Comparison of ENCODE assay signal across 13 cellular contexts in the genomic region with DNA sequence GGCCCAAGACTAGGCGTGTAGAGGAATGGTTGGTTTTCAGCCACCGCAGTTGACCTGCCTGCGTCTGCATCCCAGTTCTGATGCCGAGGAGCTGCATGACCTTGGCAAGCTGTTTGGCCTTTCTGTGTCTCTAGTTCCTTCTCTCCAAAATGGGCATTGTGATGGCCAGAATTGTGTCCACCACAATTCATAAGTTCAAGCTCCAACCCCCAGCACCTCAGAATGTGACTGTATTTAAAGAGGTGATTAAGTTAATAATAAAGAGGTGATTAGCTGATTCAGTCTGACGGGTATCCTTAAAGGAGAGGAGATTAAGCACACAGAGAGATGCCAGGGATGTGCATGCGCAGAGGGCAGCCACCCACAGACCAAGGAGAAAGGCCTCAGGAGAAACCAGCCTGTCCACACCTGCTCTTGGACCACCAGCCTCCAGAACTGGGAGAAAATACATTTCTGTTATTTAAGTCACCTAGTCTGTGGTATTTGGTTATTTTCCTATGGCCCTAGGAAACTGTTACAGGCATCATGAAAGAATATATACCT. TPM values are rescaled to one million over a fixed set of nuclear protein-coding genes. Genes with fewer than 3 reads are reported as not detected.
DNase-seq lines count a peak whose midpoint lies in the region; ATAC-seq and TF ChIP-seq lines count a peak whose summit lies in the region.
"Had no signal": no experiment of that assay in that cellular context is flagged by ENCODE, and none has a peak within 500 bp of the region (broad histone marks: within the 10 kb centered on the region; RNA-seq: fewer than 3 reads in every experiment).

No MANE protein-coding gene starts in this region.

- no peak overlapping the region for H3K4me3 ChIP-seq in OCI-LY7 (ENCODE audit: low read depth, low read length, poor library complexity, severe bottlenecking)
- H3K4me3 ChIP-seq in thyroid gland (replicated peaks in 1 of 3) = no peak overlapping the region
- H3K4me3 ChIP-seq: A549, K562, SJSA1 had no signal

- H3K4me1 Mint-ChIP-seq in stimulated activated effector memory CD8-positive, alpha-beta T cell treated with anti-CD3 and anti-CD28 coated beads, Interleukin-12 subunit alpha, Interleukin-12 subunit beta, amount 100 ng/mL, for 72 hours = peaks cover 10% of the 10 kb centered on the region

- H3K9me3 Mint-ChIP-seq in stimulated activated effector memory CD8-positive, alpha-beta T cell treated with anti-CD3 and anti-CD28 coated beads, Interleukin-12 subunit alpha, Interleukin-12 subunit beta, amount 100 ng/mL, for 72 hours = peaks cover 5% of the 10 kb centered on the region

- ATAC-seq in Right ventricle myocardium superior (ENCODE audit: poor library complexity) (peak; percentile 12), HG02642 (IDR thresholded peaks at IDR 0.05; ENCODE audit: poor library complexity, unreplicated experiment) (no peak)
- no peak for ATAC-seq in stimulated activated effector memory CD8-positive, alpha-beta T cell treated with anti-CD3 and anti-CD28 coated beads, Interleukin-12 subunit alpha, Interleukin-12 subunit beta, amount 100 ng/mL, for 72 hours

- DNase-seq in Right ventricle myocardium superior (no peak), cardiac septum (ENCODE audit: low spot score) (no peak), OCI-LY7 (ENCODE audit: low spot score) (no peak), ecto neural progenitor cell (ENCODE audit: low spot score) (peak; percentile 34), thyroid gland (no peak)
- no peak for DNase-seq in stimulated activated effector memory CD8-positive, alpha-beta T cell treated with anti-CD3 and anti-CD28 coated beads, Interleukin-12 subunit alpha, Interleukin-12 subunit beta, amount 100 ng/mL, for 72 hours (ENCODE audit: low spot score in 2 of 2)
- DNase-seq in activated CD8-positive, alpha-beta memory T cell treated with anti-CD3 and anti-CD28 coated beads for 24 hours = no peak

- no peak for TF ChIP-seq POLR2A in thyroid gland (IDR thresholded peaks at IDR 0.05)

- H3K9me3 ChIP-seq in OCI-LY7 (ENCODE audit: low read length) = peaks cover 14% of the 10 kb centered on the region
- H3K9me3 ChIP-seq in thyroid gland = no peaks in the 10 kb centered on the region
- H3K9me3 ChIP-seq: SJSA1 had no signal

- H2AFZ ChIP-seq in OCI-LY7 (ENCODE audit: low read length) = peak overlapping the region; percentile 89

- H4K20me1 ChIP-seq in OCI-LY7 (ENCODE audit: insufficient read depth, low read length) = no peaks in the 10 kb centered on the region
- H4K20me1 ChIP-seq: BLaER1 had no signal

- H3K27ac ChIP-seq in OCI-LY7 (ENCODE audit: low read depth, low read length, poor library complexity, severe bottlenecking) (no peak overlapping the region), thyroid gland (no peak overlapping the region)
- H3K27ac ChIP-seq: SJSA1 had no signal

- H3K9me2 ChIP-seq in OCI-LY7 (ENCODE audit: insufficient read depth, low read length) = no peaks in the 10 kb centered on the region

- H3K36me3 ChIP-seq in OCI-LY7 (ENCODE audit: insufficient read depth, low read length) = no peaks in the 10 kb centered on the region
- no peaks in the 10 kb centered on the region for H3K36me3 ChIP-seq in thyroid gland
- H3K36me3 ChIP-seq: BLaER1, SJSA1 had no signal

- peak overlapping the region; percentile 40 for H3K4me3 Mint-ChIP-seq in stimulated activated effector memory CD8-positive, alpha-beta T cell treated with anti-CD3 and anti-CD28 coated beads, Interleukin-12 subunit alpha, Interleukin-12 subunit beta, amount 100 ng/mL, for 72 hours

- peaks cover 9% of the 10 kb centered on the region for H3K4me1 ChIP-seq in OCI-LY7 (ENCODE audit: insufficient read depth, low read length, poor library complexity, severe bottlenecking)
- no peaks in the 10 kb centered on the region for H3K4me1 ChIP-seq in thyroid gland
- H3K4me1 ChIP-seq: A549 had no signal

- H3K27ac Mint-ChIP-seq in stimulated activated effector memory CD8-positive, alpha-beta T cell treated with anti-CD3 and anti-CD28 coated beads, Interleukin-12 subunit alpha, Interleukin-12 subunit beta, amount 100 ng/mL, for 72 hours = no peak overlapping the region

- no peak for TF ChIP-seq CTCF in OCI-LY7 (conservative IDR thresholded peaks at IDR 0.05; ENCODE audit: low read length)
- no peak for TF ChIP-seq CTCF in thyroid gland (IDR thresholded peaks at IDR 0.05)

- POLR2A ChIA-PET in OCI-LY7 (lab: Charles Lee) = interaction anchor here (0.8 to 1.2 kb wide), 3 partner anchors 20 to 345 kb away, joined by 3 to 4 read pairs (median 4); no protein-coding TSS in a partner anchor

- CTCF ChIA-PET in OCI-LY7 (lab: Charles Lee; ENCODE audit: unreplicated experiment) = interaction anchor here (1.0 to 2.2 kb wide), 6 partner anchors 13 to 377 kb away, joined by 3 to 50 read pairs (median 5); no protein-coding TSS in a partner anchor

- intact Hi-C loops in Right ventricle myocardium superior (cut with DNase I) (loop anchor here (2.0 kb wide), 1 partner anchor 359 kb away; no protein-coding TSS in a partner anchor), cardiac septum (cut with DNase I) (loop anchor here (1.0 kb wide), 1 partner anchor 346 kb away; no protein-coding TSS in a partner anchor), OCI-LY7 (cut with micrococcal nuclease; ENCODE audit: unreplicated experiment) (loop anchor here (1.0 to 5.0 kb wide), 3 partner anchors 88 to 359 kb away; no protein-coding TSS in a partner anchor), thyroid gland (cut with DNase I) (no loop called here)

- H3K79me2 ChIP-seq in OCI-LY7 (ENCODE audit: insufficient read depth, low read depth, low read length) = no peaks in the 10 kb centered on the region

- H3K4me2 ChIP-seq in OCI-LY7 (ENCODE audit: low read length) = no peak overlapping the region

- H3K27me3 ChIP-seq in thyroid gland = no peaks in the 10 kb centered on the region
- H3K27me3 ChIP-seq: BLaER1, SJSA1 had no signal

- H3K36me3 Mint-ChIP-seq in stimulated activated effector memory CD8-positive, alpha-beta T cell treated with anti-CD3 and anti-CD28 coated beads, Interleukin-12 subunit alpha, Interleukin-12 subunit beta, amount 100 ng/mL, for 72 hours = no peaks in the 10 kb centered on the region

- BruUV-seq in OCI-LY7 (replicated peaks; lab: Mats Ljungman, UMichigan) = no TSS peak

- WGBS in thyroid gland, 2 donors = 92 to 94% methylated on average over 6 of the region's 6 CpGs

RNA-seq across cellular contexts. Expression of a gene that starts 28.5 kb away (rescaled TPM):
- total RNA-seq in Right ventricle myocardium superior (not detected), cardiac septum (not detected), OCI-LY7 (2022) (not detected in 2 replicates), thyroid gland (under 1 TPM; 0.34 to 0.89 (median 0.73) TPM)
- total RNA-seq in OCI-LY7 (2014; rRNA removed; shearing (Covaris generic)) = not detected in 2 replicates
- total RNA-seq: CD4-positive, alpha-beta memory T cell; K562; SJSA1 had no signal
